11 cellular contexts compared by ENCODE assay signal in the genomic region with DNA sequence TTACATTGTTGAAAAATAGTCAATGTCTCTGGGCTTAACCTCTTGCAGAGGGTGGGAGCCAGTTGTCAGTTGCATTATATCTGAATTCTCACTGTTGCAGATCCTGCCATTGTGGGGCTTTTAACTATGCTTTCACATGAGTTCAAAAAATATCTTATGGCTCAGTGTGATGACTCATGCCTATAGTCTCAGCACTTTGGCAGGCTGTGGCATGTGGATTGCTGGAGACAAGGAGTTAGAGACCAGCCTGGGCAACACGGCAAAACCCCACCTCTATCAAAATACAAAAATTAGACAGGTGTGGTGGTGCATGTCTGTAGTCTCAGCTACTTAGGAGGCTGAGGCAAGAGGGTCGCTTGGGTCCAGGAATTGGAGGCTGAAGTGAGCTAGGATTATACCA. TPM values are rescaled to one million over a fixed set of nuclear protein-coding genes. Genes with fewer than 3 reads are reported as not detected.
"Had no signal": no experiment of that assay in that cellular context is flagged by ENCODE, and none has a peak within 500 bp of the region (broad histone marks: within the 10 kb centered on the region; RNA-seq: fewer than 3 reads in every experiment).

No MANE protein-coding gene starts in this region.

RNA-seq across cellular contexts. Expression of gene ANKRD30B, which starts 38.2 kb away (rescaled TPM):
- total RNA-seq: activated CD4-positive, alpha-beta T cell treated with anti-CD3 and anti-CD28 coated beads, Interleukin-2, amount 10 ng/mL, durations not matched to agents 24 days and 14 days; activated CD8-positive, alpha-beta memory T cell treated with anti-CD3 and anti-CD28 coated beads for 36 hours; activated CD8-positive, alpha-beta T cell treated with anti-CD3 and anti-CD28 coated beads for 36 hours; activated naive CD8-positive, alpha-beta T cell treated with anti-CD3 and anti-CD28 coated beads for 36 hours; activated T-cell treated with anti-CD3 and anti-CD28 coated beads, Interleukin-2, amount 50 U/mL, for 72 hours; activated T-helper 17 cell treated with anti-CD3 and anti-CD28 coated beads, Interleukin-2, amount 50 U/mL, for 72 hours; aorta; cardiac septum; K562; OCI-LY7; Right ventricle myocardium superior had no signal
- polyA plus RNA-seq: aorta, K562 had no signal
